28 cellular contexts compared by ENCODE assay signal in genomic region chr1:224831501-224831900, GRCh38.
"Had no signal": no experiment of that assay in that cellular context is flagged by ENCODE, and none has a peak within 500 bp of the region (broad histone marks: within the 10 kb centered on the region; RNA-seq: fewer than 3 reads in every experiment).

No MANE protein-coding gene starts in this region.

- DNase-seq: activated CD4-positive, alpha-beta T cell treated with anti-CD3 and anti-CD28 coated beads, Interleukin-2, amount 10 ng/mL, durations not matched to agents 7 days and 5 days; activated CD8-positive, alpha-beta memory T cell treated with anti-CD3 and anti-CD28 coated beads, Interleukin-2, amount 10 ng/mL, durations not matched to agents 7 days and 5 days; activated CD8-positive, alpha-beta T cell treated with anti-CD3 and anti-CD28 coated beads for 36 hours; activated effector memory CD4-positive, alpha-beta T cell treated with anti-CD3 and anti-CD28 coated beads, Interleukin-2, amount 50 U/mL, for 16 hours; activated naive CD4-positive, alpha-beta T cell treated with anti-CD3 and anti-CD28 coated beads, Interleukin-2, amount 10 ng/mL, durations not matched to agents 7 days and 5 days; activated T-cell treated with anti-CD3 and anti-CD28 coated beads for 4 hours; caudate nucleus; dermis blood vessel endothelial cell; effector memory CD4-positive, alpha-beta T cell; kidney; lower lobe of right lung; naive thymus-derived CD4-positive, alpha-beta T cell; retina; sigmoid colon; stimulated activated CD4-positive, alpha-beta T cell treated with anti-CD3 and anti-CD28 coated beads, Interleukin-15, amount 100 ng/mL, for 24 hours; stimulated activated CD8-positive, alpha-beta memory T cell treated with anti-CD3 and anti-CD28 coated beads, Interleukin-4, amount 100 ng/mL, for 48 hours; stimulated activated naive B cell treated with anti-CD40 and anti-IgM and Interleukin-4, amounts not matched to agents 10 μg/mL and 1 μg/mL and 100 μg/mL, for 72 hours had no signal

- H3K36me3 ChIP-seq: lower lobe of right lung, sigmoid colon, thoracic aorta, vagina had no signal

- H3K4me3 ChIP-seq: lower lobe of right lung, sigmoid colon, smooth muscle cell, thoracic aorta, vagina had no signal

- H3K27me3 ChIP-seq: sigmoid colon, vagina had no signal

- H3K27ac ChIP-seq: lower lobe of right lung, sigmoid colon, thoracic aorta, vagina, VCaP had no signal

- H3K4me2 ChIP-seq: smooth muscle cell had no signal

- H3K36me3 Mint-ChIP-seq: activated CD8-positive, alpha-beta memory T cell treated with anti-CD3 and anti-CD28 coated beads, Interleukin-2, amount 10 ng/mL, durations not matched to agents 7 days and 5 days; activated naive CD4-positive, alpha-beta T cell treated with anti-CD3 and anti-CD28 coated beads, Interleukin-2, amount 10 ng/mL, durations not matched to agents 7 days and 5 days; brain; naive thymus-derived CD4-positive, alpha-beta T cell; stimulated activated naive B cell treated with anti-CD40 and anti-IgM and Interleukin-4, amounts not matched to agents 10 μg/mL and 1 μg/mL and 100 μg/mL, for 72 hours; type B pancreatic cell had no signal

- H3K4me3 Mint-ChIP-seq: activated CD4-positive, alpha-beta T cell treated with anti-CD3 and anti-CD28 coated beads, Interleukin-2, amount 10 ng/mL, durations not matched to agents 7 days and 5 days; activated CD8-positive, alpha-beta memory T cell treated with anti-CD3 and anti-CD28 coated beads, Interleukin-2, amount 10 ng/mL, durations not matched to agents 7 days and 5 days; activated CD8-positive, alpha-beta T cell treated with anti-CD3 and anti-CD28 coated beads for 36 hours; activated naive CD4-positive, alpha-beta T cell treated with anti-CD3 and anti-CD28 coated beads, Interleukin-2, amount 10 ng/mL, durations not matched to agents 7 days and 5 days; brain; naive thymus-derived CD4-positive, alpha-beta T cell; neural crest cell; stimulated activated naive B cell treated with anti-CD40 and anti-IgM and Interleukin-4, amounts not matched to agents 10 μg/mL and 1 μg/mL and 100 μg/mL, for 72 hours; T-helper 2 cell treated with Interferon-gamma antibody and Interleukin-4, amounts not matched to agents 5 μg/mL and 100 μg/mL, for 36 hours; type B pancreatic cell had no signal

- H3K4me1 Mint-ChIP-seq: activated CD4-positive, alpha-beta T cell treated with anti-CD3 and anti-CD28 coated beads, Interleukin-2, amount 10 ng/mL, durations not matched to agents 7 days and 5 days; activated CD8-positive, alpha-beta memory T cell treated with anti-CD3 and anti-CD28 coated beads, Interleukin-2, amount 10 ng/mL, durations not matched to agents 7 days and 5 days; activated naive CD4-positive, alpha-beta T cell treated with anti-CD3 and anti-CD28 coated beads, Interleukin-2, amount 10 ng/mL, durations not matched to agents 7 days and 5 days; brain; neural crest cell; stimulated activated naive B cell treated with anti-CD40 and anti-IgM and Interleukin-4, amounts not matched to agents 10 μg/mL and 1 μg/mL and 100 μg/mL, for 72 hours had no signal

- H3K27ac Mint-ChIP-seq: activated CD4-positive, alpha-beta T cell treated with anti-CD3 and anti-CD28 coated beads, Interleukin-2, amount 10 ng/mL, durations not matched to agents 7 days and 5 days; activated CD8-positive, alpha-beta memory T cell treated with anti-CD3 and anti-CD28 coated beads, Interleukin-2, amount 10 ng/mL, durations not matched to agents 7 days and 5 days; activated CD8-positive, alpha-beta T cell treated with anti-CD3 and anti-CD28 coated beads for 36 hours; activated naive CD4-positive, alpha-beta T cell treated with anti-CD3 and anti-CD28 coated beads, Interleukin-2, amount 10 ng/mL, durations not matched to agents 7 days and 5 days; naive thymus-derived CD4-positive, alpha-beta T cell; progenitor cell of endocrine pancreas; stimulated activated naive B cell treated with anti-CD40 and anti-IgM and Interleukin-4, amounts not matched to agents 10 μg/mL and 1 μg/mL and 100 μg/mL, for 72 hours; T-helper 2 cell treated with Interferon-gamma antibody and Interleukin-4, amounts not matched to agents 5 μg/mL and 100 μg/mL, for 36 hours; type B pancreatic cell had no signal

- H3K4me1 ChIP-seq: lower lobe of right lung, sigmoid colon, vagina had no signal

- ATAC-seq: activated CD4-positive, CD25-positive, alpha-beta regulatory T cell treated with anti-CD3 and anti-CD28 coated beads, Interleukin-2, amount 50 U/mL, for 24 hours; activated CD8-positive, alpha-beta memory T cell treated with anti-CD3 and anti-CD28 coated beads, Interleukin-2, amount 10 ng/mL, durations not matched to agents 7 days and 5 days; activated CD8-positive, alpha-beta T cell treated with anti-CD3 and anti-CD28 coated beads for 36 hours; left lobe of liver; lower lobe of right lung; naive thymus-derived CD4-positive, alpha-beta T cell; stimulated activated naive B cell treated with anti-CD40 and anti-IgM and Interleukin-4, amounts not matched to agents 10 μg/mL and 1 μg/mL and 100 μg/mL, for 72 hours had no signal

- H3K9me3 Mint-ChIP-seq: activated naive CD4-positive, alpha-beta T cell treated with anti-CD3 and anti-CD28 coated beads, Interleukin-2, amount 10 ng/mL, durations not matched to agents 7 days and 5 days; T-helper 2 cell treated with Interferon-gamma antibody and Interleukin-4, amounts not matched to agents 5 μg/mL and 100 μg/mL, for 36 hours had no signal

- H3K9me3 ChIP-seq: thoracic aorta, vagina had no signal
